11 cellular contexts compared by ENCODE assay signal in the genomic region with DNA sequence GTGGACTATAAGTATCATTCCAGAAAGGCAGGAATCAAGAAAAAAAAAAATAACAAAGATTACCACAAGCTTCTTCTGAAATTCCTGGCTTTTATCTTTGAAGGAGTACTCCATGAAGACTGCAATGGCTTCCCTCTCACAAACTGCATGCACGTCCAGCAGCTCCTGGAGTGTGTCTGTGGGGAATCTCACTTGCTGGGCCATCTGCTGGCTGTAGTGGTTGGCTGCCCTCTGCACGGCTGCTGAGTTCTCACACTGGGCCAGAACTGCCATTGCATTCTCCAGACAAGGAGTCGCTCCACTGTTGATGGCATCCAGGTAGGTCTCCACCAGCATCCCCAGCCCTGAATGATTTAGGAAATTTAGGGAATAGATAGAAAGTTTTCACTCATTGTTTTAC. TPM values are rescaled to one million over a fixed set of nuclear protein-coding genes. Genes with fewer than 3 reads are reported as not detected.
DNase-seq lines count a peak whose midpoint lies in the region; ATAC-seq and TF ChIP-seq lines count a peak whose summit lies in the region.
"Had no signal": no experiment of that assay in that cellular context is flagged by ENCODE, and none has a peak within 500 bp of the region (broad histone marks: within the 10 kb centered on the region; RNA-seq: fewer than 3 reads in every experiment).

No MANE protein-coding gene starts in this region.

- H3K36me3 ChIP-seq in mesendoderm (ENCODE audit: control insufficient read depth, insufficient read depth, low read length) = no peaks in the 10 kb centered on the region

- whole genome bisulfite sequencing in mesendoderm (ENCODE audit: extremely low coverage, insufficient coverage, low lambda C conversion rate) = no CpG with 5 or more reads among the region's 3 CpGs

- H2AK5ac ChIP-seq in mesendoderm (ENCODE audit: low read length) = no peak overlapping the region

- no peak overlapping the region for H2BK15ac ChIP-seq in mesendoderm (replicated peaks; ENCODE audit: low read depth)

- H2BK120ac ChIP-seq in mesendoderm (ENCODE audit: low read depth, low read length) = no peak overlapping the region

- DNase-seq in AG10803 (ENCODE audit: low read depth) = peak; percentile 36
- DNase-seq in NCI-H446 (lab: John Stamatoyannopoulos, UW) = peak; percentile 13 to 26
- no peak for DNase-seq in epithelial cell of proximal tubule (ENCODE audit: low read depth)
- peak; percentile 57 for DNase-seq in mesendoderm
- DNase-seq in AML-193 (lab: John Stamatoyannopoulos, UW) = no peak
- DNase-seq in GDM1 (lab: John Stamatoyannopoulos, UW) = no peak
- DNase-seq: DND-41 had no signal

- H3K56ac ChIP-seq in mesendoderm (ENCODE audit: low read length) = no peak overlapping the region

- no peak overlapping the region for H3K4ac ChIP-seq in mesendoderm (ENCODE audit: low read depth, low read length)

- no peak overlapping the region for H3K23ac ChIP-seq in mesendoderm (ENCODE audit: low read length)

- TF ChIP-seq CTCF in AG10803 (conservative IDR thresholded peaks at IDR 0.05; ENCODE audit: low read length) (peak; percentile 45), epithelial cell of proximal tubule (conservative IDR thresholded peaks at IDR 0.05; ENCODE audit: low read depth, low read length) (peak; percentile 51)

- H3K18ac ChIP-seq in mesendoderm (ENCODE audit: low read length) = no peak overlapping the region

- H3K4me1 ChIP-seq in mesendoderm (ENCODE audit: control insufficient read depth, low read depth, low read length) = no peaks in the 10 kb centered on the region

- no peak overlapping the region for H4K5ac ChIP-seq in mesendoderm (ENCODE audit: low read length)

- H3K4me3 ChIP-seq in AG10803 (ENCODE audit: low read length) = no peak overlapping the region
- no peak overlapping the region for H3K4me3 ChIP-seq in epithelial cell of proximal tubule (ENCODE audit: low read depth, low read length)
- H3K4me3 ChIP-seq in mesendoderm (ENCODE audit: low read length) = no peak overlapping the region

- no peaks in the 10 kb centered on the region for H3K79me1 ChIP-seq in mesendoderm (ENCODE audit: low read length)

- H2BK5ac ChIP-seq in mesendoderm (ENCODE audit: low read length) = no peak overlapping the region

- no peak overlapping the region for H3K27ac ChIP-seq in mesendoderm (ENCODE audit: low read depth, low read length)

- no peaks in the 10 kb centered on the region for H3K27me3 ChIP-seq in mesendoderm (ENCODE audit: insufficient read depth, low read length, poor library complexity)

- no peak overlapping the region for H4K8ac ChIP-seq in mesendoderm (ENCODE audit: low read depth, low read length)

- ATAC-seq in GM21526 (IDR thresholded peaks at IDR 0.05; ENCODE audit: low FRiP score, unreplicated experiment) (no peak), GM19397 (IDR thresholded peaks at IDR 0.05; ENCODE audit: unreplicated experiment) (no peak)

- H3K4me2 ChIP-seq in mesendoderm (ENCODE audit: low read length) = no peak overlapping the region

- H3K79me2 ChIP-seq in mesendoderm (ENCODE audit: control insufficient read depth, insufficient read depth, low read length) = no peaks in the 10 kb centered on the region

- no peak overlapping the region for H3K9ac ChIP-seq in mesendoderm (ENCODE audit: low read length)

RNA-seq across cellular contexts. Expression of a gene that starts 23.3 kb away (rescaled TPM):
- total RNA-seq in epithelial cell of proximal tubule = 2.2 and 2.7 TPM in 2 replicates
- 0.06 TPM for polyA plus RNA-seq in mesendoderm (2013, experiment 1 of 2)
- 0.08 TPM for polyA plus RNA-seq in mesendoderm (2013, experiment 2 of 2)

RNA-seq across cellular contexts. Expression of a gene that starts 26.6 kb away (rescaled TPM):
- total RNA-seq in epithelial cell of proximal tubule = not detected in 2 replicates
- polyA plus RNA-seq in mesendoderm (2013, experiment 1 of 2) = not detected
- polyA plus RNA-seq in mesendoderm (2013, experiment 2 of 2) = not detected
- total RNA-seq: glomerular endothelial cell, urinary bladder had no signal

RNA-seq across cellular contexts. Expression of a gene that starts 49.5 kb away (rescaled TPM):
- 0.07 and 0.35 TPM in 2 replicates for total RNA-seq in epithelial cell of proximal tubule
- 0.14 TPM for polyA plus RNA-seq in mesendoderm (2013, experiment 1 of 2)
- 0.03 TPM for polyA plus RNA-seq in mesendoderm (2013, experiment 2 of 2)

Comparison
In these comparisons a context has a peak if more than half of its experiments do, and no peak if none do; other contexts are left out.
1. DNase-seq: peak in AG10803 (single experiment), NCI-H446 (2 of 2) and mesendoderm (single experiment); none in epithelial cell of proximal tubule (single experiment), AML-193 (0 of 2) and GDM1 (single experiment).